ENCODE assay signal across 21 cellular contexts in the genomic region with DNA sequence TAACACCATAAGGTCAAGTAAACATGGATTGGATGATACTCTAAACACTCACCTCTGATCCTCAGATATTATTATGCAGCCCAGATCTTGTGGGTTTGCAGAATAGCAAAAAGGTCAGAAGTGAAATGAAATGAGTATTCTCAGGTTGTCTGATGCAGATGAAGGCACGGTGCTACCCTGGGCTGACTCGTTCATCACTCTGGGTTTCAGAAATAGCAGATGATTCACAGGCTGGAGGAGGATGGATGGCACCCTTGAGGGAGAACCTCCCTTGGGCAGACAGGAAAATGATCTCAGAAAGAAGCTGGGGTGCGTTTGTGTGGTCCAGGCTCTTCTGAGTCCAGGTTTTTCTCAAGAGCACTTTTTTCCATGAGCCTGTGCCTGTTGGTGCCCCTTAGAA.
A peak's percentile ranks its signal among the peaks of the same experiment; 100 is the strongest.
DNase-seq lines count a peak whose midpoint lies in the region; ATAC-seq lines count a peak whose summit lies in the region.
"Had no signal": no experiment of that assay in that cellular context is flagged by ENCODE, and none has a peak within 500 bp of the region (broad histone marks: within the 10 kb centered on the region; RNA-seq: fewer than 3 reads in every experiment).

No MANE protein-coding gene starts in this region.

- intact Hi-C loops in activated naive CD4-positive, alpha-beta T cell treated with anti-CD3 and anti-CD28 coated beads for 36 hours (cut with micrococcal nuclease), result no loop called here

- no peak overlapping the region for H3K4me3 Mint-ChIP-seq in activated naive CD4-positive, alpha-beta T cell treated with anti-CD3 and anti-CD28 coated beads for 36 hours
- H3K4me3 Mint-ChIP-seq in stimulated activated naive B cell treated with anti-CD40 and anti-IgM and Interleukin-4, amounts not matched to agents 10 μg/mL and 1 μg/mL and 100 μg/mL, for 72 hours, result no peak overlapping the region
- H3K4me3 Mint-ChIP-seq: CD4-positive, CD25-positive, alpha-beta regulatory T cell; H9 had no signal

- H3K36me3 ChIP-seq in MG63, result no peaks in the 10 kb centered on the region
- H3K36me3 ChIP-seq: BE2C, Peyer's patch had no signal

- no peaks in the 10 kb centered on the region for H3K9me3 Mint-ChIP-seq in activated naive CD4-positive, alpha-beta T cell treated with anti-CD3 and anti-CD28 coated beads for 36 hours
- no peaks in the 10 kb centered on the region for H3K9me3 Mint-ChIP-seq in stimulated activated naive B cell treated with anti-CD40 and anti-IgM and Interleukin-4, amounts not matched to agents 10 μg/mL and 1 μg/mL and 100 μg/mL, for 72 hours
- H3K9me3 Mint-ChIP-seq: H9 had no signal

- H3K27ac Mint-ChIP-seq in activated naive CD4-positive, alpha-beta T cell treated with anti-CD3 and anti-CD28 coated beads for 36 hours, result no peak overlapping the region
- H3K27ac Mint-ChIP-seq in stimulated activated naive B cell treated with anti-CD40 and anti-IgM and Interleukin-4, amounts not matched to agents 10 μg/mL and 1 μg/mL and 100 μg/mL, for 72 hours, result no peak overlapping the region
- H3K27ac Mint-ChIP-seq: CD4-positive, CD25-positive, alpha-beta regulatory T cell had no signal

- H3K36me3 Mint-ChIP-seq in activated naive CD4-positive, alpha-beta T cell treated with anti-CD3 and anti-CD28 coated beads for 36 hours (ENCODE audit: low read depth), result no peaks in the 10 kb centered on the region
- no peaks in the 10 kb centered on the region for H3K36me3 Mint-ChIP-seq in stimulated activated naive B cell treated with anti-CD40 and anti-IgM and Interleukin-4, amounts not matched to agents 10 μg/mL and 1 μg/mL and 100 μg/mL, for 72 hours
- H3K36me3 Mint-ChIP-seq: CD4-positive, CD25-positive, alpha-beta regulatory T cell had no signal

- H3K9me3 ChIP-seq in MG63, result 0 out of 2 replicates have a peak, but pooled peaks cover 2% of the 10 kb centered on the region
- H3K9me3 ChIP-seq: BE2C, Caco-2, Peyer's patch had no signal

- ATAC-seq in stimulated activated naive B cell treated with anti-CD40 and anti-IgM and Interleukin-4, amounts not matched to agents 10 μg/mL and 1 μg/mL and 100 μg/mL, for 72 hours (replicated peaks), result no peak

- no peaks in the 10 kb centered on the region for H3K4me1 Mint-ChIP-seq in activated naive CD4-positive, alpha-beta T cell treated with anti-CD3 and anti-CD28 coated beads for 36 hours (ENCODE audit: low read depth)
- H3K4me1 Mint-ChIP-seq in stimulated activated naive B cell treated with anti-CD40 and anti-IgM and Interleukin-4, amounts not matched to agents 10 μg/mL and 1 μg/mL and 100 μg/mL, for 72 hours, result no peaks in the 10 kb centered on the region
- H3K4me1 Mint-ChIP-seq: CD4-positive, CD25-positive, alpha-beta regulatory T cell had no signal

- no peak overlapping the region for H3K4me3 ChIP-seq in MG63
- H3K4me3 ChIP-seq: Peyer's patch had no signal

- H3K27ac ChIP-seq in epithelial cell of prostate, result peak overlapping the region; percentile 76
- H3K27ac ChIP-seq: KMS-11, Peyer's patch had no signal

- peak; percentile 9 for DNase-seq in activated naive CD4-positive, alpha-beta T cell treated with anti-CD3 and anti-CD28 coated beads for 36 hours
- no peak for DNase-seq in activated naive CD4-positive, alpha-beta T cell (lab: John Stamatoyannopoulos, UW)
- DNase-seq in MG63, result peak; percentile 21
- DNase-seq in epithelial cell of prostate (ENCODE audit: low read depth, low spot score), result no peak
- DNase-seq in occipital lobe (lab: John Stamatoyannopoulos, UW), result peak; percentile 9
- DNase-seq in NCI-H226, result no peak
- no peak for DNase-seq in GOT3 (lab: John Stamatoyannopoulos, UW)
- no peak for DNase-seq in stimulated activated naive B cell treated with anti-CD40 and anti-IgM and Interleukin-4, amounts not matched to agents 10 μg/mL and 1 μg/mL and 100 μg/mL, for 72 hours
- DNase-seq: Caco-2; CD4-positive, CD25-positive, alpha-beta regulatory T cell; DMS153; GF-D8; H9; NCI-H1436 treated with DMSO at 0.1 percent for 48 hours; NCI-H2081; NCI-H2171 treated with DMSO at 0.1 percent for 48 hours; NCI-H446 treated with DMSO at 0.1 percent for 48 hours; NCI-H69; Peyer's patch had no signal

- CTCF ChIA-PET in activated naive CD4-positive, alpha-beta T cell treated with anti-CD3 and anti-CD28 coated beads for 36 hours (lab: Charles Lee), result interaction anchor here (1.2 kb wide), 1 partner anchor 42 kb away, joined by 3 read pairs; no protein-coding TSS in a partner anchor

- no peaks in the 10 kb centered on the region for H3K27me3 ChIP-seq in MG63
- H3K27me3 ChIP-seq: BE2C, Peyer's patch had no signal

- peaks cover 4% of the 10 kb centered on the region for H3K27me3 Mint-ChIP-seq in activated naive CD4-positive, alpha-beta T cell treated with anti-CD3 and anti-CD28 coated beads for 36 hours (ENCODE audit: low read depth)
- H3K27me3 Mint-ChIP-seq in stimulated activated naive B cell treated with anti-CD40 and anti-IgM and Interleukin-4, amounts not matched to agents 10 μg/mL and 1 μg/mL and 100 μg/mL, for 72 hours, result no peaks in the 10 kb centered on the region

Comparison
In these comparisons a context has a peak if more than half of its experiments do, and no peak if none do; other contexts are left out.
1. DNase-seq: peak in activated naive CD4-positive, alpha-beta T cell treated with anti-CD3 and anti-CD28 coated beads for 36 hours (single experiment), MG63 (single experiment) and occipital lobe (single experiment); none in activated naive CD4-positive, alpha-beta T cell (0 of 4), epithelial cell of prostate (single experiment), NCI-H226 (single experiment), GOT3 (single experiment) and stimulated activated naive B cell treated with anti-CD40 and anti-IgM and Interleukin-4, amounts not matched to agents 10 μg/mL and 1 μg/mL and 100 μg/mL, for 72 hours (single experiment).